2 cellular contexts compared by ENCODE assay signal in genomic region chr16:19940195-19940594, GRCh38.
TF ChIP-seq lines count a peak whose summit lies in the region.

No MANE protein-coding gene starts in this region.

TF ChIP-seq in HepG2, 621 proteins besides CTCF, POLR2A, EP300 and RAD21 (continues in another document):
- no peak for TF ChIP-seq ZNF33A (CRISPR knock-in tag; IDR thresholded peaks at IDR 0.05; ENCODE audit: borderline replicate concordance)
- peak; percentile 37; the same call in 1 of the 2 replicates for TF ChIP-seq ZBTB40 (IDR thresholded peaks at IDR 0.05)
- TF ChIP-seq ZBTB40 (CRISPR knock-in tag; IDR thresholded peaks at IDR 0.05), result peak; percentile 98
- TF ChIP-seq KDM6A (CRISPR knock-in tag; IDR thresholded peaks at IDR 0.05; ENCODE audit: low read depth), result no peak

TF ChIP-seq in H1, 55 proteins besides CTCF, POLR2A, EP300 and RAD21:
- TF ChIP-seq CTBP2 (IDR thresholded peaks at IDR 0.05; ENCODE audit: borderline replicate concordance, insufficient read depth, insufficient read length, low read length) (no peak), RNF2 (IDR thresholded peaks at IDR 0.05; ENCODE audit: borderline replicate concordance, low read depth, low read length, missing control alignments, poor library complexity, severe bottlenecking) (no peak), SUZ12 (IDR thresholded peaks at IDR 0.05; ENCODE audit: low read length) (no peak), EZH2 (IDR thresholded peaks at IDR 0.05; ENCODE audit: low read depth, low read length, severe bottlenecking) (no peak), SIN3A (conservative IDR thresholded peaks at IDR 0.05 in 1 of 2, IDR thresholded peaks at IDR 0.05 in 1 of 2; ENCODE audit: low read depth in 1 of 2, low read length in 2 of 2) (no peak), RXRA (IDR thresholded peaks at IDR 0.05; ENCODE audit: insufficient read depth, low read depth, low read length) (no peak), RBBP5 (IDR thresholded peaks at IDR 0.05; ENCODE audit: borderline replicate concordance, low read depth, low read length) (no peak), POLR2AphosphoS5 (IDR thresholded peaks at IDR 0.05; ENCODE audit: low read depth, low read length) (no peak), JUND (IDR thresholded peaks at IDR 0.05; ENCODE audit: low read length) (no peak), EGR1 (IDR thresholded peaks at IDR 0.05; ENCODE audit: borderline replicate concordance, low read depth, low read length) (no peak), ZNF274 (IDR thresholded peaks at IDR 0.05; ENCODE audit: borderline replicate concordance, extremely low read depth, low read length) (no peak), RFX5 (IDR thresholded peaks at IDR 0.05; ENCODE audit: borderline replicate concordance, low read depth, low read length) (no peak), JUN (IDR thresholded peaks at IDR 0.05; ENCODE audit: low read depth, low read length) (no peak)
